In the genomic region with DNA sequence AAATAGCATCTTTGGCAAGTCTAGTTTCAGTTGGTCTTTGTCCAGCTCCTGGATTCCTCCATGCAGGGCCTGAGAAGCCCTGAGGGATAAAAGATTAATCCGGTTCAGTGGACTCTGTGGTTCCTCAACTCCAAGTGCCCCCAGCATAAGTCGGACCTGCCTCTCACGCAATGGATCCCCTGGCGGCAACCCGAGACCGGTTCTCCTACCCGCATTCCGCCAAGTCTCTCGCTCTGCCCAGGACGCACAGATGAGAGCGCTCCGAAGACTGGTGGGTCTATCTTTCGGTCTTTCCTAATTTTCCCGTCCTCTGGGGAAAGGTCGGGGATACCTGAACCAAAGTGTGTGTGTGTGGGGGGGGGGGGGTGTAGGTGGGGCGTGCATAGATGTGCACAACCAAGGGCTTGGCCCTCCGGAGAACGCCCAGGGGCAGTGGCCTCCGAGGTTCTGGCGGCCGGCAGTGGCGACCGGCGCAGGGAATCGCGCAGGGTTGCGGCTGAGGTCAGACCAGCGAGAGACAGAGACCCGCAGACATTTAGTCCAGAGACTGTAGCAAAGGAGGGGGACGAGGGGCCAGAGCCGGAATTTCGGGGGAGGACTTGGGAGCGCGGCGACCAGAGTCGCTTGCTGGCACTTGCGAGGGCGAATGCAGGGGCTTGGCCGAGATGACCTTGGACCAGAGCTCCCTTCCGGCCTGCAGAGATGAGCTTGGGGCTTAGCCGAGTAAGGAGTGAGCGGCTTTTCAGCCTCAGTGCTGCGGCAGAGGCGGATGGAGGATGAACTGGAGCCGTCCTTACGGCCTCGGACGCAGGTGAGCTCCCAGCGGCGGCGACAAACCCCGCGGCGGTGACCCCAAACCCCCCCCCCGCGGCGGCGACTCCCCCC, we compare ENCODE assay signal across 8 cellular contexts. TPM values are rescaled to one million over a fixed set of nuclear protein-coding genes. Genes with fewer than 3 reads are reported as not detected.
DNase-seq lines count a peak whose midpoint lies in the region; ATAC-seq and TF ChIP-seq lines count a peak whose summit lies in the region.

No MANE protein-coding gene starts in this region.

- H3K9me3 Mint-ChIP-seq in activated CD4-positive, alpha-beta T cell treated with anti-CD3 and anti-CD28 coated beads, Interleukin-2, amount 10 ng/mL, durations not matched to agents 24 days and 14 days, result no peaks in the 10 kb centered on the region
- no peaks in the 10 kb centered on the region for H3K9me3 Mint-ChIP-seq in activated T-cell treated with anti-CD3 and anti-CD28 coated beads, Interleukin-2, amount 50 U/mL, for 72 hours

- peak; percentile 42 for ATAC-seq in GM21825 (IDR thresholded peaks at IDR 0.05; ENCODE audit: unreplicated experiment)
- peak; percentile 56 to 65 for ATAC-seq in activated T-cell treated with anti-CD3 and anti-CD28 coated beads, Interleukin-2, amount 50 U/mL, for 72 hours (replicated peaks in 1 of 2)

- no peak overlapping the region for H2BK12ac ChIP-seq in neuronal stem cell (ENCODE audit: low read length)

- H2AFZ ChIP-seq in neuronal stem cell (ENCODE audit: low read length), result peak overlapping the region; percentile 86

- no peak overlapping the region for H4K91ac ChIP-seq in neuronal stem cell (ENCODE audit: low read depth, low read length, poor library complexity)

- H3K4me1 ChIP-seq in neuronal stem cell (ENCODE audit: control insufficient read depth in 2 of 2, insufficient read depth in 1 of 2, low read depth in 1 of 2, low read length in 2 of 2), result peaks cover 0 to 8% of the 10 kb centered on the region in 2 donors

- peak overlapping the region; percentile 89 for H3K9ac ChIP-seq in neuronal stem cell (ENCODE audit: low read depth, low read length, poor library complexity)

- peaks cover 0 to 2% (median 0%) of the 10 kb centered on the region in 3 experiments for H3K27me3 ChIP-seq in neuronal stem cell (ENCODE audit: control insufficient read depth in 3 of 3, insufficient read depth in 3 of 3, low read depth in 1 of 3, low read length in 3 of 3)

- H3K23ac ChIP-seq in neuronal stem cell (ENCODE audit: low read depth, low read length, poor library complexity), result no peak overlapping the region

- no peak for TF ChIP-seq CTCF in LNCaP clone FGC (IDR thresholded peaks at IDR 0.05; ENCODE audit: control insufficient read depth, extremely low read depth, insufficient read depth)

- H3K18ac ChIP-seq in neuronal stem cell (ENCODE audit: low read length), result peak overlapping the region; percentile 94

- intact Hi-C loops in activated CD4-positive, alpha-beta T cell treated with anti-CD3 and anti-CD28 coated beads, Interleukin-2, amount 10 ng/mL, durations not matched to agents 24 days and 14 days (cut with micrococcal nuclease), result loop anchor here (5.0 kb wide), 1 partner anchor 35 kb away; a partner anchor contains a TSS

- H3K4me3 ChIP-seq in LNCaP clone FGC (ENCODE audit: low read depth, low read length), result peak overlapping the region; percentile 96
- peak overlapping the region; percentile 70 to 84 for H3K4me3 ChIP-seq in neuronal stem cell (ENCODE audit: low read length in 2 of 2)

- peak overlapping the region; percentile 11 for H2BK15ac ChIP-seq in neuronal stem cell (ENCODE audit: low read length)

- no peak overlapping the region for H3K4ac ChIP-seq in neuronal stem cell (ENCODE audit: low read length)

- peak overlapping the region; percentile 89 for H3K4me2 ChIP-seq in neuronal stem cell (ENCODE audit: insufficient read depth, low read length, poor library complexity, severe bottlenecking)

- peak overlapping the region; percentile 90 for H3K4me3 Mint-ChIP-seq in activated CD4-positive, alpha-beta T cell treated with anti-CD3 and anti-CD28 coated beads, Interleukin-2, amount 10 ng/mL, durations not matched to agents 24 days and 14 days
- H3K4me3 Mint-ChIP-seq in activated T-cell treated with anti-CD3 and anti-CD28 coated beads, Interleukin-2, amount 50 U/mL, for 72 hours, result peak overlapping the region; percentile 91 to 94

- H3K36me3 ChIP-seq in neuronal stem cell (replicated peaks in 1 of 2; ENCODE audit: control insufficient read depth in 2 of 2, insufficient read depth in 2 of 2, low read length in 2 of 2), result peaks cover 0 to 1% of the 10 kb centered on the region in 2 donors

- no peaks in the 10 kb centered on the region for H3K79me1 ChIP-seq in neuronal stem cell (ENCODE audit: low read depth, low read length)

- no peak overlapping the region for H2AK5ac ChIP-seq in neuronal stem cell (ENCODE audit: low read depth, low read length)

- no peaks in the 10 kb centered on the region for H3K36me3 Mint-ChIP-seq in activated CD4-positive, alpha-beta T cell treated with anti-CD3 and anti-CD28 coated beads, Interleukin-2, amount 10 ng/mL, durations not matched to agents 24 days and 14 days (ENCODE audit: low read depth)
- H3K36me3 Mint-ChIP-seq in activated T-cell treated with anti-CD3 and anti-CD28 coated beads, Interleukin-2, amount 50 U/mL, for 72 hours (ENCODE audit: insufficient read depth in 2 of 2), result no peaks in the 10 kb centered on the region

- no peak overlapping the region for H4K8ac ChIP-seq in neuronal stem cell (ENCODE audit: low read depth, low read length)

- WGBS in neuronal stem cell (ENCODE audit: extremely low coverage in 2 of 2, insufficient read length in 2 of 2, insufficient replicate concordance in 1 of 2), 2 donors, result no CpG with 5 or more reads among the region's 58 CpGs

- H3K27ac Mint-ChIP-seq in activated CD4-positive, alpha-beta T cell treated with anti-CD3 and anti-CD28 coated beads, Interleukin-2, amount 10 ng/mL, durations not matched to agents 24 days and 14 days, result peak overlapping the region; percentile 88
- peak overlapping the region; percentile 64 for H3K27ac Mint-ChIP-seq in activated T-cell treated with anti-CD3 and anti-CD28 coated beads, Interleukin-2, amount 50 U/mL, for 72 hours

- DNase-seq in activated CD4-positive, alpha-beta T cell treated with anti-CD3 and anti-CD28 coated beads, Interleukin-2, amount 10 ng/mL, durations not matched to agents 24 days and 14 days, result peak; percentile 73
- no peak for DNase-seq in activated CD4-positive, alpha-beta T cell treated with anti-CD3 and anti-CD28 coated beads for 4 hours
- DNase-seq in LNCaP clone FGC (ENCODE audit: low read depth), result no peak
- peak; percentile 25 to 35 for DNase-seq in activated T-cell treated with anti-CD3 and anti-CD28 coated beads, Interleukin-2, amount 50 U/mL, for 72 hours
- DNase-seq in foreskin melanocyte, result peak; percentile 64
- DNase-seq in neuronal stem cell (ENCODE audit: low spot score), result peak; percentile 49
- DNase-seq in cerebellar nuclear complex (lab: John Stamatoyannopoulos, UW), result no peak

- peaks cover 22% of the 10 kb centered on the region for H3K4me1 Mint-ChIP-seq in activated CD4-positive, alpha-beta T cell treated with anti-CD3 and anti-CD28 coated beads, Interleukin-2, amount 10 ng/mL, durations not matched to agents 24 days and 14 days
- H3K4me1 Mint-ChIP-seq in activated T-cell treated with anti-CD3 and anti-CD28 coated beads, Interleukin-2, amount 50 U/mL, for 72 hours (ENCODE audit: low read depth), result peaks cover 25% of the 10 kb centered on the region

- H3K27me3 Mint-ChIP-seq in activated CD4-positive, alpha-beta T cell treated with anti-CD3 and anti-CD28 coated beads, Interleukin-2, amount 10 ng/mL, durations not matched to agents 24 days and 14 days, result peaks cover 6% of the 10 kb centered on the region
- H3K27me3 Mint-ChIP-seq in activated T-cell treated with anti-CD3 and anti-CD28 coated beads, Interleukin-2, amount 50 U/mL, for 72 hours (ENCODE audit: low read depth), result no peaks in the 10 kb centered on the region

- peak overlapping the region; percentile 7 for H2BK5ac ChIP-seq in neuronal stem cell (ENCODE audit: low read length)

- no peaks in the 10 kb centered on the region for H3K9me3 ChIP-seq in neuronal stem cell (replicated peaks in 1 of 2; ENCODE audit: control insufficient read depth in 2 of 2, insufficient read depth in 1 of 2, low read depth in 1 of 2, low read length in 2 of 2)

- H2BK120ac ChIP-seq in neuronal stem cell (ENCODE audit: low read depth, low read length), result no peak overlapping the region

- peak overlapping the region; percentile 87 for H3K27ac ChIP-seq in neuronal stem cell (replicated peaks; ENCODE audit: low read length)

- no peak overlapping the region for H3K14ac ChIP-seq in neuronal stem cell (ENCODE audit: low read length)

RNA-seq across cellular contexts. Expression of a gene that starts 0.7 kb away (rescaled TPM):
- total RNA-seq in activated CD4-positive, alpha-beta T cell treated with anti-CD3 and anti-CD28 coated beads, Interleukin-2, amount 10 ng/mL, durations not matched to agents 24 days and 14 days, result 8.0 and 9.3 TPM in 2 replicates
- total RNA-seq in activated T-cell treated with anti-CD3 and anti-CD28 coated beads, Interleukin-2, amount 50 U/mL, for 72 hours, result 10 to 100 TPM in 1 of 2 donors, 1 to 10 TPM in 1; 10.0 to 11.1 TPM
- polyA plus RNA-seq in neuronal stem cell (2013, experiment 1 of 2), result 11.4 TPM
- 10.5 TPM for polyA plus RNA-seq in neuronal stem cell (2013, experiment 2 of 2)

RNA-seq across cellular contexts. Expression of a gene that starts 18.2 kb away (rescaled TPM):
- total RNA-seq in activated CD4-positive, alpha-beta T cell treated with anti-CD3 and anti-CD28 coated beads, Interleukin-2, amount 10 ng/mL, durations not matched to agents 24 days and 14 days, result 13.4 and 14.8 TPM in 2 replicates
- total RNA-seq in activated T-cell treated with anti-CD3 and anti-CD28 coated beads, Interleukin-2, amount 50 U/mL, for 72 hours, result 1 to 10 TPM; 2.6 to 5.2 TPM
- 4.2 TPM for polyA plus RNA-seq in neuronal stem cell (2013, experiment 1 of 2)
- 4.5 TPM for polyA plus RNA-seq in neuronal stem cell (2013, experiment 2 of 2)

RNA-seq across cellular contexts. Expression of a gene that starts 37.2 kb away (rescaled TPM):
- total RNA-seq in activated CD4-positive, alpha-beta T cell treated with anti-CD3 and anti-CD28 coated beads, Interleukin-2, amount 10 ng/mL, durations not matched to agents 24 days and 14 days, result 1,352 and 1,382 TPM in 2 replicates
- total RNA-seq in activated T-cell treated with anti-CD3 and anti-CD28 coated beads, Interleukin-2, amount 50 U/mL, for 72 hours, result 100 to 1,000 TPM; 350 to 469 TPM
- polyA plus RNA-seq in neuronal stem cell (2013, experiment 1 of 2), result 1,002 TPM
- polyA plus RNA-seq in neuronal stem cell (2013, experiment 2 of 2), result 970 TPM

Comparison
In these comparisons a context has a peak if more than half of its experiments do, and no peak if none do; other contexts are left out.
1. DNase-seq: peak in activated CD4-positive, alpha-beta T cell treated with anti-CD3 and anti-CD28 coated beads, Interleukin-2, amount 10 ng/mL, durations not matched to agents 24 days and 14 days (single experiment), activated T-cell treated with anti-CD3 and anti-CD28 coated beads, Interleukin-2, amount 50 U/mL, for 72 hours (2 of 2), foreskin melanocyte (single experiment) and neuronal stem cell (single experiment); none in activated CD4-positive, alpha-beta T cell treated with anti-CD3 and anti-CD28 coated beads for 4 hours (0 of 2), LNCaP clone FGC (single experiment) and cerebellar nuclear complex (0 of 2).